ENCODE assay signal across 8 cellular contexts in the genomic region with DNA sequence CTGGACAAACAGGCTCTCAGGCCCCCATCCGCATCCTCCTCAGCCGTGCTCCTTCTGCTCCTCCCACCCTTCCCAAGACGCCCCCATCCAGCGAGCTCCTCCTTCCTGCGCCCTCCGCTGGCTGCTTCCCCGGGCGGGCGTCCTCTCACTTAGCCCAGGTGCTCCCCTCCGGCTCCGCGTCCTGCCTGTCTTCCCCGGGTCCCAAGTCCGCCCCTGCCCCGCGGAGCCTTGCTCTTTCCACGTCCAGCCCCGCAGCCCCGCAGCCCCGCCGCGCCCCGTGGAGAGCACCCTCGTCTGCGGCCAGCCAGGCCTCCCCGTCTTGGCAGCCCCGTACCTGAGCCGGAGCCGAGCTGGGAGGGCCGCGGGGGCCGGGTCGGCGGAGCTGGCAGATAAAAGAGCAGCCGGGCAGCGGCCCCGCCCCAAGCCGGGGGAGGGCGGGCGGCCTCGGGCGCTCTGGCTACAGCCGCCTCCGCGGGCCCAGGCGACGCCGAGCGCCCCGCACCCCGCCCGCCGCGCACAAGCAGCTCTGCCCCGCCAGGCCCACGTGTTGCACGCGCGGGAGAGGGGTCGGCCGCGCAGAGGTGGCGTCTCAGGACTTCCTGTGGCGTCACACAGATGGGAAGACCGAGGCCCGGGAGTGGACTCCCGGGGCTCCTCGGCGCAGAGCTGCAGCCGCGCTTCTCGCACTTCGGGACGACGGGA. TPM values are rescaled to one million over a fixed set of nuclear protein-coding genes. Genes with fewer than 3 reads are reported as not detected.
DNase-seq lines count a peak whose midpoint lies in the region; ATAC-seq, FAIRE-seq and TF ChIP-seq lines count a peak whose summit lies in the region.

A gene with protein sequence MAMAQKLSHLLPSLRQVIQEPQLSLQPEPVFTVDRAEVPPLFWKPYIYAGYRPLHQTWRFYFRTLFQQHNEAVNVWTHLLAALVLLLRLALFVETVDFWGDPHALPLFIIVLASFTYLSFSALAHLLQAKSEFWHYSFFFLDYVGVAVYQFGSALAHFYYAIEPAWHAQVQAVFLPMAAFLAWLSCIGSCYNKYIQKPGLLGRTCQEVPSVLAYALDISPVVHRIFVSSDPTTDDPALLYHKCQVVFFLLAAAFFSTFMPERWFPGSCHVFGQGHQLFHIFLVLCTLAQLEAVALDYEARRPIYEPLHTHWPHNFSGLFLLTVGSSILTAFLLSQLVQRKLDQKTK (minus strand): TSS at position 555 of the 702 bp plus-strand sequence. CDS start 11,869 bp downstream, outside the sequence.

- peaks cover 11% of the 10 kb centered on the region for H4K20me1 ChIP-seq in astrocyte (ENCODE audit: insufficient read depth, low read length)
- no peaks in the 10 kb centered on the region for H4K20me1 ChIP-seq in hepatocyte (ENCODE audit: insufficient read depth, poor library complexity, severe bottlenecking)

- 4% methylated on average over 18 of the region's 75 CpGs for WGBS in hepatocyte (ENCODE audit: low lambda C conversion rate, missing lambda C conversion rate)
- 0 to 1% methylated on average over 55 to 75 of the region's 75 CpGs for WGBS in aorta, 2 donors

- peak within 1 kb of the TSS; percentile 89 for H3K4me3 Mint-ChIP-seq in astrocyte (ENCODE audit: unreplicated experiment)

- H3K79me2 ChIP-seq in astrocyte (ENCODE audit: insufficient read depth, low read length), result peaks cover 29% of the 10 kb centered on the region
- peaks cover 35% of the 10 kb centered on the region for H3K79me2 ChIP-seq in hepatocyte

- intact Hi-C loops in aorta (cut with DNase I), result loop anchor here in 1 of 2 donors (1.0 kb wide), 1 partner anchor 17 kb away; no protein-coding TSS in a partner anchor

- no peaks in the 10 kb centered on the region for H3K36me3 ChIP-seq in astrocyte (ENCODE audit: insufficient read depth, low read length)
- H3K36me3 ChIP-seq in hepatocyte (replicated peaks; ENCODE audit: insufficient read depth, low read depth), result no peaks in the 10 kb centered on the region
- H3K36me3 ChIP-seq in aorta (ENCODE audit: control insufficient read depth in 1 of 2, insufficient read depth in 2 of 2, low read length in 1 of 2), result no peaks in the 10 kb centered on the region

- no peaks in the 10 kb centered on the region for H3K9me3 Mint-ChIP-seq in astrocyte (ENCODE audit: unreplicated experiment)

- TF ChIP-seq POLR2A in GM19193 (IDR thresholded peaks at IDR 0.05; ENCODE audit: extremely low read depth, insufficient read depth, insufficient read length), result peak; percentile 27

- H3K27me3 ChIP-seq in astrocyte (ENCODE audit: insufficient read depth, low read length), result no peaks in the 10 kb centered on the region
- no peaks in the 10 kb centered on the region for H3K27me3 ChIP-seq in hepatocyte
- no peaks in the 10 kb centered on the region for H3K27me3 ChIP-seq in aorta (ENCODE audit: control insufficient read depth in 1 of 2, insufficient read depth in 2 of 2, low read length in 1 of 2)

- no peaks in the 10 kb centered on the region for H3K9me2 ChIP-seq in hepatocyte (replicated peaks; ENCODE audit: insufficient read depth)

- peaks cover 11% of the 10 kb centered on the region for H3K27me3 Mint-ChIP-seq in astrocyte (ENCODE audit: low read depth, unreplicated experiment)

- no peaks in the 10 kb centered on the region for H3K36me3 Mint-ChIP-seq in astrocyte (ENCODE audit: low read depth, unreplicated experiment)

- TF ChIP-seq CTCF in astrocyte (IDR thresholded peaks at IDR 0.05; ENCODE audit: insufficient read depth, low read depth, low read length), result no peak
- peak; percentile 20 for TF ChIP-seq CTCF in hepatocyte (IDR thresholded peaks at IDR 0.05; ENCODE audit: poor library complexity)

- H3K27ac Mint-ChIP-seq in astrocyte (ENCODE audit: unreplicated experiment), result peak within 1 kb of the TSS; percentile 75

- H3K4me1 Mint-ChIP-seq in astrocyte (ENCODE audit: low read depth, unreplicated experiment), result peaks cover 2% of the 10 kb centered on the region

- peak within 1 kb of the TSS; percentile 81 for H3K9ac ChIP-seq in astrocyte (ENCODE audit: low read length)

- FAIRE-seq in astrocyte (lab: Jason Lieb, UNC), result no peak

- H3K4me2 ChIP-seq in astrocyte (ENCODE audit: low read length) (peak within 1 kb of the TSS; percentile 98), hepatocyte (peak within 1 kb of the TSS; percentile 87)

- H3K27ac ChIP-seq in astrocyte (ENCODE audit: low read depth, low read length), result peak within 1 kb of the TSS; percentile 42
- H3K27ac ChIP-seq in hepatocyte, result peak within 1 kb of the TSS; percentile 95
- peak within 1 kb of the TSS in 1 of 2 donors; percentile 13 for H3K27ac ChIP-seq in aorta (ENCODE audit: low read depth in 1 of 2, low read length in 2 of 2)

- H3K4me3 ChIP-seq in astrocyte (ENCODE audit: insufficient read depth, low read depth, low read length), result peak within 1 kb of the TSS; percentile 65
- H3K4me3 ChIP-seq in hepatocyte, result peak within 1 kb of the TSS; percentile 61
- H3K4me3 ChIP-seq in aorta (ENCODE audit: low read length in 2 of 2), result peak within 1 kb of the TSS; percentile 54 to 73

- ATAC-seq in aorta (ENCODE audit: low FRiP score), result peak; percentile 92

- DNase-seq in AG08395 (ENCODE audit: low spot score) (peak; percentile 77), LHCN-M2 (ENCODE audit: low read depth) (peak; percentile 64), T-helper 9 cell (peak; percentile 53), astrocyte (ENCODE audit: low read depth) (peak; percentile 72), hepatocyte (ENCODE audit: low spot score) (peak; percentile 92), putamen (ENCODE audit: low spot score) (peak; percentile 66), aorta (peak; percentile 87 to 90)

- H3K4me1 ChIP-seq in astrocyte (ENCODE audit: insufficient read depth, low read length), result peaks cover 16% of the 10 kb centered on the region
- H3K4me1 ChIP-seq in hepatocyte (ENCODE audit: insufficient read depth), result peaks cover 60% of the 10 kb centered on the region
- H3K4me1 ChIP-seq in aorta (ENCODE audit: control insufficient read depth in 1 of 2, insufficient read depth in 2 of 2, low read length in 2 of 2), result no peaks in the 10 kb centered on the region

- H3K9me3 ChIP-seq in astrocyte (ENCODE audit: insufficient read depth, low read depth, low read length) (no peaks in the 10 kb centered on the region), hepatocyte (ENCODE audit: low read depth) (no peaks in the 10 kb centered on the region), aorta (ENCODE audit: control insufficient read depth, low read length) (no peaks in the 10 kb centered on the region)

- H2AFZ ChIP-seq in astrocyte (ENCODE audit: low read depth, low read length), result peak within 1 kb of the TSS; percentile 76
- peak within 1 kb of the TSS; percentile 74 for H2AFZ ChIP-seq in hepatocyte

RNA-seq across cellular contexts. Expression of the gene that starts here (rescaled TPM):
- total RNA-seq in LHCN-M2 (2014; rRNA removed) (8.5 and 9.6 TPM in 2 replicates), astrocyte (14.5 and 15.1 TPM in 2 replicates), hepatocyte (21.5 and 27.0 TPM in 2 replicates), aorta (10 to 100 TPM in 1 of 2 donors, 1 to 10 TPM in 1; 6.4 to 11.3 TPM)
- 14.6 TPM for polyA plus RNA-seq in LHCN-M2 (2012)
- polyA plus RNA-seq in hepatocyte (3.3 and 4.8 TPM in 2 replicates), aorta (1 to 10 TPM; 7.9 to 8.5 TPM)
